Comparison of ENCODE assay signal across 3 cellular contexts in the genomic region with DNA sequence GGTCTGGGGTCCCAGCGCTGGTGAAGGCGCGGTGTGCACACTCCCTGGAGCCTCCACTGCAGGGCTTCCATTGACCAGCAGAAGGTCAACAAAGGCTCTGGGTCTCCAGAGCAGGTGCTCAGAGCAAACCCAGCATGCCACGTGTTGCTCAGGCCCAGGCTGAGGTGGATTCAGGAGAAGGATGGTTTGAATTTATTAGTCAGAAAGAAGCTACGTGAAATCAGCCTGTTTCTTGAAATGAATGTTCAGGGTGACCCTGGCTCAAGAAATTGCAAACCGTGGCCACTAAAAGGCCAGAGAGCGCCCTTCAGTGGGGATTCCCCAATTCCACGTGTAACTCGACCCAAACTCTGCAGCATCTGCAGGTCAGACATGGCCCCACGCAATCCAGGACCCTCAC.
TF ChIP-seq lines count a peak whose summit lies in the region.

No MANE protein-coding gene starts in this region.

TF ChIP-seq in HCT116, 20 proteins besides CTCF, POLR2A, EP300 and RAD21:
- TF ChIP-seq SRF (IDR thresholded peaks at IDR 0.05; ENCODE audit: low read depth) (no peak), EZH2phosphoT487 (IDR thresholded peaks at IDR 0.05; ENCODE audit: borderline replicate concordance) (no peak), SP1 (IDR thresholded peaks at IDR 0.05; ENCODE audit: low read depth) (no peak)
- TF ChIP-seq, protein P1, sequence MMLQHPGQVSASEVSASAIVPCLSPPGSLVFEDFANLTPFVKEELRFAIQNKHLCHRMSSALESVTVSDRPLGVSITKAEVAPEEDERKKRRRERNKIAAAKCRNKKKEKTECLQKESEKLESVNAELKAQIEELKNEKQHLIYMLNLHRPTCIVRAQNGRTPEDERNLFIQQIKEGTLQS (IDR thresholded peaks at IDR 0.05): no peak

TF ChIP-seq in IMR-90, 13 proteins besides CTCF, POLR2A, EP300 and RAD21:
- TF ChIP-seq ELK1 (IDR thresholded peaks at IDR 0.05; ENCODE audit: borderline replicate concordance, low read depth, low read length) (no peak), MAFK (IDR thresholded peaks at IDR 0.05; ENCODE audit: low read depth, low read length) (no peak), RFX5 (IDR thresholded peaks at IDR 0.05; ENCODE audit: low read depth, low read length) (no peak), CHD1 (IDR thresholded peaks at IDR 0.05; ENCODE audit: low read depth, low read length) (no peak), MXI1 (IDR thresholded peaks at IDR 0.05; ENCODE audit: borderline replicate concordance, low read depth, low read length) (no peak), NFE2L2 (IDR thresholded peaks at IDR 0.05; ENCODE audit: low read depth, low read length) (no peak), BHLHE40 (IDR thresholded peaks at IDR 0.05; ENCODE audit: low read depth, low read length) (no peak), MAZ (IDR thresholded peaks at IDR 0.05; ENCODE audit: borderline replicate concordance, low read depth, low read length) (no peak), SMC3 (IDR thresholded peaks at IDR 0.05; ENCODE audit: low read depth, low read length) (no peak)
- TF ChIP-seq, protein P2, sequence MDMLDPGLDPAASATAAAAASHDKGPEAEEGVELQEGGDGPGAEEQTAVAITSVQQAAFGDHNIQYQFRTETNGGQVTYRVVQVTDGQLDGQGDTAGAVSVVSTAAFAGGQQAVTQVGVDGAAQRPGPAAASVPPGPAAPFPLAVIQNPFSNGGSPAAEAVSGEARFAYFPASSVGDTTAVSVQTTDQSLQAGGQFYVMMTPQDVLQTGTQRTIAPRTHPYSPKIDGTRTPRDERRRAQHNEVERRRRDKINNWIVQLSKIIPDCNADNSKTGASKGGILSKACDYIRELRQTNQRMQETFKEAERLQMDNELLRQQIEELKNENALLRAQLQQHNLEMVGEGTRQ (IDR thresholded peaks at IDR 0.05; ENCODE audit: low read depth, low read length): no peak

TF ChIP-seq in HEK293T, 16 proteins besides CTCF, POLR2A, EP300 and RAD21:
- no peak for TF ChIP-seq FOXA1 (IDR thresholded peaks at IDR 0.05)
- TF ChIP-seq ELF4 (IDR thresholded peaks at IDR 0.05): no peak
- TF ChIP-seq ARNT (IDR thresholded peaks at IDR 0.05): no peak
- TF ChIP-seq, protein P3, sequence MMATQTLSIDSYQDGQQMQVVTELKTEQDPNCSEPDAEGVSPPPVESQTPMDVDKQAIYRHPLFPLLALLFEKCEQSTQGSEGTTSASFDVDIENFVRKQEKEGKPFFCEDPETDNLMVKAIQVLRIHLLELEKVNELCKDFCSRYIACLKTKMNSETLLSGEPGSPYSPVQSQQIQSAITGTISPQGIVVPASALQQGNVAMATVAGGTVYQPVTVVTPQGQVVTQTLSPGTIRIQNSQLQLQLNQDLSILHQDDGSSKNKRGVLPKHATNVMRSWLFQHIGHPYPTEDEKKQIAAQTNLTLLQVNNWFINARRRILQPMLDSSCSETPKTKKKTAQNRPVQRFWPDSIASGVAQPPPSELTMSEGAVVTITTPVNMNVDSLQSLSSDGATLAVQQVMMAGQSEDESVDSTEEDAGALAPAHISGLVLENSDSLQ (IDR thresholded peaks at IDR 0.05): no peak
- no peak for TF ChIP-seq NFRKB (IDR thresholded peaks at IDR 0.05)
